ENCODE assay signal across 9 cellular contexts in the genomic region with DNA sequence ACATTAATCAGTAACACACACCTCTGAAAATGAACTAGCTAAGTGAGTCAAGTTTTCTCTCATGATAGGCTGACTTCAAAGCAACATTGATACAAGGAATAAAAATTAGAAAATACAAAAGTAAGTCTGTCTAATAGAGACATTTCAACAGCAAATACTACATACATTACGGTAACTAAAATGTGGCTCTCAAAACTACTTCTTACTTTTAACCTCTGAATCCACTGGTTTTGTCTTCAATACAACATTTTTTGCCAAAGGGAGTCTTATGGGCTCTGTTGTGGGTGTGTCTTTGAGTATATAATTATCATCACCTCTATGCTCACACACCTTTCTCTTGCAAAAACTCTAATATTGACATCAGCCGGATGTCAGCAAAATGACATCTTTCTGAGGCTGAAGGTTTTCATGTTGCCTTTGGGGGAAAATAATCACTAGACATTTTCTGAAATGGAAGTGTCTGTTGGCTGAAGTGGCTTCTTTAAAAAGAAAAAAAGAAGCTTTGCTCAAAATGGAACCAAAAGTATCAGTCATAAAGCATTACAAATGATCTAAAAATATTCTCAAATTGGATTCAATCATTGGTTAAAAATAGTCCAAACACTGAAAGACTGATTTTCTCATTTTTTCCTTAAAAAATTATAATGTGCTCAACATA. TPM values are rescaled to one million over a fixed set of nuclear protein-coding genes. Genes with fewer than 3 reads are reported as not detected.
DNase-seq lines count a peak whose midpoint lies in the region; ATAC-seq, FAIRE-seq and TF ChIP-seq lines count a peak whose summit lies in the region.
"Had no signal": no experiment of that assay in that cellular context is flagged by ENCODE, and none has a peak within 500 bp of the region (broad histone marks: within the 10 kb centered on the region; RNA-seq: fewer than 3 reads in every experiment).

No MANE protein-coding gene starts in this region.

- H3K27me3 ChIP-seq in gastroesophageal sphincter (no peaks in the 10 kb centered on the region), Karpas-422 (ENCODE audit: low read length) (no peaks in the 10 kb centered on the region), small intestine (ENCODE audit: control insufficient read depth in 2 of 2, insufficient read depth in 2 of 2, low read length in 2 of 2) (no peaks in the 10 kb centered on the region)

- no peak for DNase-seq in Karpas-422
- DNase-seq in foreskin fibroblast, result no peak
- DNase-seq in NCI-H82 treated with DMSO at 0.1 percent for 48 hours (lab: John Stamatoyannopoulos, UW; ENCODE audit: unreplicated experiment), result no peak
- DNase-seq in small intestine, result no peak

- H2AFZ ChIP-seq in Karpas-422 (ENCODE audit: low read length), result no peak overlapping the region

- TF ChIP-seq EP300 in gastroesophageal sphincter (IDR thresholded peaks at IDR 0.05), result no peak

- H3K4me2 ChIP-seq in Karpas-422 (ENCODE audit: low read depth, low read length, poor library complexity, severe bottlenecking), result no peak overlapping the region

- no peak for FAIRE-seq in small intestine (lab: Jason Lieb, UNC)

- H3K9me3 ChIP-seq in gastroesophageal sphincter, result no peaks in the 10 kb centered on the region
- H3K9me3 ChIP-seq in Karpas-422 (ENCODE audit: low read length), result no peaks in the 10 kb centered on the region
- no peaks in the 10 kb centered on the region for H3K9me3 ChIP-seq in small intestine (ENCODE audit: control insufficient read depth, low read depth)

- WGBS in gastroesophageal sphincter (ENCODE audit: low coverage in 1 of 2), 2 donors, result 94 to 97% methylated on average over 2 of the region's 2 CpGs
- WGBS in small intestine, 3 donors, result 73 to 88% (median 83%) methylated on average over 2 of the region's 2 CpGs

- TF ChIP-seq POLR2A in gastroesophageal sphincter (IDR thresholded peaks at IDR 0.05), result no peak

- H3K9ac ChIP-seq in Karpas-422 (ENCODE audit: low read length), result no peak overlapping the region

- no peaks in the 10 kb centered on the region for H4K20me1 ChIP-seq in Karpas-422 (ENCODE audit: insufficient read depth, low read depth, low read length)

- H3K79me2 ChIP-seq in Karpas-422 (ENCODE audit: low read length), result peaks cover 32% of the 10 kb centered on the region

- no peak for TF ChIP-seq CTCF in gastroesophageal sphincter (IDR thresholded peaks at IDR 0.05)
- no peak for TF ChIP-seq CTCF in foreskin fibroblast (IDR thresholded peaks at IDR 0.05; ENCODE audit: low read depth, low read length)

- no peaks in the 10 kb centered on the region for H3K36me3 ChIP-seq in gastroesophageal sphincter
- 0 out of 2 replicates have a peak, but pooled peaks cover 4% of the 10 kb centered on the region for H3K36me3 ChIP-seq in Karpas-422 (ENCODE audit: insufficient read depth, low read length)
- no peaks in the 10 kb centered on the region for H3K36me3 ChIP-seq in small intestine (ENCODE audit: control insufficient read depth in 2 of 2, insufficient read depth in 2 of 2, low read length in 2 of 2)

- no peak overlapping the region for H3K4me3 ChIP-seq in gastroesophageal sphincter
- no peak overlapping the region for H3K4me3 ChIP-seq in Karpas-422 (ENCODE audit: low read length)
- H3K4me3 ChIP-seq in foreskin fibroblast (ENCODE audit: low read depth in 1 of 2, low read length in 2 of 2), result no peak overlapping the region
- no peak overlapping the region for H3K4me3 ChIP-seq in small intestine (ENCODE audit: low read depth in 1 of 2, low read length in 2 of 2)

- H3K4me1 ChIP-seq in gastroesophageal sphincter (peaks cover 15 to 41% (median 20%) of the 10 kb centered on the region in 3 donors), Karpas-422 (ENCODE audit: low read length) (peaks cover 32% of the 10 kb centered on the region), small intestine (ENCODE audit: control insufficient read depth in 2 of 2, insufficient read depth in 1 of 2, low read depth in 1 of 2, low read length in 1 of 2) (peaks cover 7 to 14% of the 10 kb centered on the region in 2 donors)

- no peaks in the 10 kb centered on the region for H3K9me2 ChIP-seq in Karpas-422 (replicated peaks; ENCODE audit: insufficient read depth, low read length)

- H3K27ac ChIP-seq in gastroesophageal sphincter, result peak overlapping the region in 3 of 4 donors; percentile 3 to 75 (median 74)
- H3K27ac ChIP-seq in Karpas-422 (ENCODE audit: low read length), result no peak overlapping the region
- no peak overlapping the region for H3K27ac ChIP-seq in small intestine (ENCODE audit: low read depth in 1 of 2, low read length in 1 of 2)

- ATAC-seq in GM18867 (IDR thresholded peaks at IDR 0.05; ENCODE audit: unreplicated experiment) (peak; percentile 28), GM21717 (IDR thresholded peaks at IDR 0.05; ENCODE audit: unreplicated experiment) (peak; percentile 21), HG03575 (IDR thresholded peaks at IDR 0.05; ENCODE audit: extremely low read depth, insufficient number of reproducible peaks, low FRiP score, unreplicated experiment) (peak; percentile 16), gastroesophageal sphincter (no peak)
- ATAC-seq: esophagus mucosa had no signal

RNA-seq across cellular contexts. Expression of a gene that starts 41.8 kb away (rescaled TPM):
- 10 to 100 TPM; 16.4 to 27.9 (median 26.9) TPM for total RNA-seq in gastroesophageal sphincter
- 18.8 and 41.2 TPM in 2 replicates for total RNA-seq in Karpas-422 (2014; rRNA removed; shearing (Covaris generic); ENCODE audit: low replicate concordance)
- polyA plus RNA-seq in small intestine, result 10 to 100 TPM; 14.2 to 25.4 (median 23.7) TPM

Comparison
In these comparisons a context has a peak if more than half of its experiments do, and no peak if none do; other contexts are left out.
1. H3K27ac ChIP-seq: peak in gastroesophageal sphincter (3 of 4); none in Karpas-422 (single experiment) and small intestine (0 of 2).